Comparison of ENCODE assay signal across 12 cellular contexts in the genomic region with DNA sequence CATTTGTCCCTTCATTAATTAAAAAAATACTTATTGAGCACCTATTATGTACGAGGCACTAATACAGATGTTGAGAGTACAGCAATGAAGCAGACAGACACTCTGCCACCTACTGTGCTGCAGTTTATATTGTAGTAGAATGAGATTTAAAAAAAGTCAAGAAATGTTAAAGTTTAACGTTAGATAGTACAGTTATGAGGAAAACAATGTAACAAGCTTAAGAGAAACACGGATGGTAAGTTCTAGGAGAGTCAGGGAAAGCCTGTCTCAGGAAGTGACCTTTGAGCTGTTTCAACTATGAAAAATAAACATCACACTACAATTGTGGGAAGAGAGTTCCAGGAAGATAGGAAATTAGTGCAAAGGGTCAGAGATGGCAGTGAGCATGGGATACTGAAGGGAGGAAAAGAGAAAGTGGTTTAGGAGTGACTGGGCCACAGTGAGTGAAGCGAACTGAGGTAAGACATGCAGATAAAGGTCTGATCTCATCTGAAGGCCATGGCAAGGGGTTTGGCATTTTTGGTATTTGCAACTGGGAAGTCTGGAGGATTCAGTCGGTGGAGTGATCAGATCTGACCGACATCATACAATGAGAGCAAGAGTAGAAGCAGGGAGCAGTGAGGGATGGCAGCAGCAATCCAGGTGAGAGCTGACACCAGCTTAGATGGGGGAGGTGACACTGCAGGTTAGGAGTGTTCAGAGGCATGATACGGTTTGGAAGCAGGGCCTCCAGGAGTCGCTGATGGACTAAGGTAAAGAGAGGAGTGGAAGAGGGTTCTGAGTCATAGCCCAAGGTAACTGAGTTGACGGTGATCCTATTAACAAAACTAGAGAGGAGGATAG. TPM values are rescaled to one million over a fixed set of nuclear protein-coding genes. Genes with fewer than 3 reads are reported as not detected.
DNase-seq lines count a peak whose midpoint lies in the region; ATAC-seq and TF ChIP-seq lines count a peak whose summit lies in the region.
"Had no signal": no experiment of that assay in that cellular context is flagged by ENCODE, and none has a peak within 500 bp of the region (broad histone marks: within the 10 kb centered on the region; RNA-seq: fewer than 3 reads in every experiment).

No MANE protein-coding gene starts in this region.

- DNase-seq in HuH-7.5 (ENCODE audit: low spot score) = peak; percentile 15
- DNase-seq in breast epithelium (ENCODE audit: low spot score in 2 of 2) = no peak
- DNase-seq in iPS-NIHi11 (ENCODE audit: low spot score) = peak; percentile 6
- DNase-seq in spleen = no peak
- DNase-seq in SW 1271 (lab: John Stamatoyannopoulos, UW) = no peak
- DNase-seq in activated T-helper 1 cell treated with anti-CD3 and anti-CD28 coated beads, Interleukin-12 subunit alpha, Interleukin-12 subunit beta, Interleukin-2, Interleukin-4 antibody, amounts not matched to agents 30 ng/mL and 10 ng/mL and 1 ng/mL, durations not matched to agents 14 hours and 24 hours and 36 hours (ENCODE audit: low spot score) = no peak
- DNase-seq: GF-D8, NCI-H1694, T-helper 1 cell had no signal

- H3K4me3 ChIP-seq in breast epithelium = no peak overlapping the region
- no peak overlapping the region for H3K4me3 ChIP-seq in spleen

- H3K4me1 ChIP-seq in breast epithelium (no peaks in the 10 kb centered on the region), spleen (peaks cover 0 to 21% (median 7%) of the 10 kb centered on the region in 6 donors)

- H3K36me3 ChIP-seq in breast epithelium = no peaks in the 10 kb centered on the region
- no peaks in the 10 kb centered on the region for H3K36me3 ChIP-seq in spleen

- H3K9me3 Mint-ChIP-seq in activated T-helper 1 cell treated with anti-CD3 and anti-CD28 coated beads, Interleukin-12 subunit alpha, Interleukin-12 subunit beta, Interleukin-2, Interleukin-4 antibody, amounts not matched to agents 30 ng/mL and 10 ng/mL and 1 ng/mL, durations not matched to agents 14 hours and 24 hours and 36 hours = no peaks in the 10 kb centered on the region
- H3K9me3 Mint-ChIP-seq: neural crest cell had no signal

- TF ChIP-seq POLR2A in breast epithelium (IDR thresholded peaks at IDR 0.05) (no peak), spleen (IDR thresholded peaks at IDR 0.05) (no peak)

- H3K4me3 Mint-ChIP-seq in activated T-helper 1 cell treated with anti-CD3 and anti-CD28 coated beads, Interleukin-12 subunit alpha, Interleukin-12 subunit beta, Interleukin-2, Interleukin-4 antibody, amounts not matched to agents 30 ng/mL and 10 ng/mL and 1 ng/mL, durations not matched to agents 14 hours and 24 hours and 36 hours = no peak overlapping the region
- H3K4me3 Mint-ChIP-seq: neural crest cell had no signal

- H3K9me3 ChIP-seq in breast epithelium (peaks cover 0 to 6% of the 10 kb centered on the region in 2 donors), spleen (no peaks in the 10 kb centered on the region)

- TF ChIP-seq CTCF in breast epithelium (IDR thresholded peaks at IDR 0.05) = no peak
- TF ChIP-seq CTCF in spleen (IDR thresholded peaks at IDR 0.05 in 8 of 11, conservative IDR thresholded peaks at IDR 0.05 in 3 of 11) = no peak

- 61 to 79% (median 72%) methylated on average over 9 of the region's 9 CpGs for WGBS in spleen, 5 donors

- peaks cover 6% of the 10 kb centered on the region for H3K27me3 Mint-ChIP-seq in activated T-helper 1 cell treated with anti-CD3 and anti-CD28 coated beads, Interleukin-12 subunit alpha, Interleukin-12 subunit beta, Interleukin-2, Interleukin-4 antibody, amounts not matched to agents 30 ng/mL and 10 ng/mL and 1 ng/mL, durations not matched to agents 14 hours and 24 hours and 36 hours (ENCODE audit: insufficient read depth)

- H3K36me3 Mint-ChIP-seq in activated T-helper 1 cell treated with anti-CD3 and anti-CD28 coated beads, Interleukin-12 subunit alpha, Interleukin-12 subunit beta, Interleukin-2, Interleukin-4 antibody, amounts not matched to agents 30 ng/mL and 10 ng/mL and 1 ng/mL, durations not matched to agents 14 hours and 24 hours and 36 hours (ENCODE audit: low read depth) = no peaks in the 10 kb centered on the region

- no peaks in the 10 kb centered on the region for H3K4me1 Mint-ChIP-seq in activated T-helper 1 cell treated with anti-CD3 and anti-CD28 coated beads, Interleukin-12 subunit alpha, Interleukin-12 subunit beta, Interleukin-2, Interleukin-4 antibody, amounts not matched to agents 30 ng/mL and 10 ng/mL and 1 ng/mL, durations not matched to agents 14 hours and 24 hours and 36 hours (ENCODE audit: low read depth)

- H3K27me3 ChIP-seq in breast epithelium (no peaks in the 10 kb centered on the region), spleen (replicated peaks in 1 of 7) (no peaks in the 10 kb centered on the region)

- H3K27ac Mint-ChIP-seq in activated T-helper 1 cell treated with anti-CD3 and anti-CD28 coated beads, Interleukin-12 subunit alpha, Interleukin-12 subunit beta, Interleukin-2, Interleukin-4 antibody, amounts not matched to agents 30 ng/mL and 10 ng/mL and 1 ng/mL, durations not matched to agents 14 hours and 24 hours and 36 hours = no peak overlapping the region

- no peak for ATAC-seq in HG03520 (IDR thresholded peaks at IDR 0.05; ENCODE audit: unreplicated experiment)
- no peak for ATAC-seq in HG03108 (IDR thresholded peaks at IDR 0.05; ENCODE audit: unreplicated experiment)

- H3K27ac ChIP-seq in breast epithelium (peak overlapping the region; percentile 13 to 78), spleen (peak overlapping the region; percentile 30 to 79 (median 65))

- intact Hi-C loops in breast epithelium (cut with DNase I; ENCODE audit: low total_unique reads) = no loop called here
- intact Hi-C loops in spleen (cut with DNase I; ENCODE audit: low total_unique reads) = loop anchor here (5.0 kb wide), 1 partner anchor 355 kb away; no protein-coding TSS in a partner anchor
- intact Hi-C loops in activated T-helper 1 cell treated with anti-CD3 and anti-CD28 coated beads, Interleukin-12 subunit alpha, Interleukin-12 subunit beta, Interleukin-2, Interleukin-4 antibody, amounts not matched to agents 30 ng/mL and 10 ng/mL and 1 ng/mL, durations not matched to agents 14 hours and 24 hours and 36 hours (cut with micrococcal nuclease) = no loop called here

RNA-seq across cellular contexts. Expression of a gene that starts 28.5 kb away (rescaled TPM):
- 10 to 100 TPM; 62.2 to 85.5 (median 70.5) TPM for total RNA-seq in breast epithelium
- 10 to 100 TPM; 31.8 to 77.5 (median 44.3) TPM for total RNA-seq in spleen
- polyA plus RNA-seq in spleen = 10 to 100 TPM in 1 of 3 donors, 1 to 10 TPM in 2; 4.7 to 12.1 (median 6.2) TPM
- total RNA-seq in activated T-helper 1 cell treated with anti-CD3 and anti-CD28 coated beads, Interleukin-12 subunit alpha, Interleukin-12 subunit beta, Interleukin-2, Interleukin-4 antibody, amounts not matched to agents 30 ng/mL and 10 ng/mL and 1 ng/mL, durations not matched to agents 14 hours and 24 hours and 36 hours = not detected in 2 replicates

Comparison
In these comparisons a context has a peak if more than half of its experiments do, and no peak if none do; other contexts are left out.
1. DNase-seq: peak in HuH-7.5 (single experiment) and iPS-NIHi11 (single experiment); none in breast epithelium (0 of 2), spleen (single experiment), SW 1271 (0 of 2) and activated T-helper 1 cell treated with anti-CD3 and anti-CD28 coated beads, Interleukin-12 subunit alpha, Interleukin-12 subunit beta, Interleukin-2, Interleukin-4 antibody, amounts not matched to agents 30 ng/mL and 10 ng/mL and 1 ng/mL, durations not matched to agents 14 hours and 24 hours and 36 hours (single experiment).
2. RNA of a gene that starts 28.5 kb away (total RNA-seq): 62.2 to 85.5 TPM in breast epithelium and 31.8 to 77.5 TPM in spleen; not detected in activated T-helper 1 cell treated with anti-CD3 and anti-CD28 coated beads, Interleukin-12 subunit alpha, Interleukin-12 subunit beta, Interleukin-2, Interleukin-4 antibody, amounts not matched to agents 30 ng/mL and 10 ng/mL and 1 ng/mL, durations not matched to agents 14 hours and 24 hours and 36 hours; every median in the first group is over 10 times any median in the second.